In the genomic region with DNA sequence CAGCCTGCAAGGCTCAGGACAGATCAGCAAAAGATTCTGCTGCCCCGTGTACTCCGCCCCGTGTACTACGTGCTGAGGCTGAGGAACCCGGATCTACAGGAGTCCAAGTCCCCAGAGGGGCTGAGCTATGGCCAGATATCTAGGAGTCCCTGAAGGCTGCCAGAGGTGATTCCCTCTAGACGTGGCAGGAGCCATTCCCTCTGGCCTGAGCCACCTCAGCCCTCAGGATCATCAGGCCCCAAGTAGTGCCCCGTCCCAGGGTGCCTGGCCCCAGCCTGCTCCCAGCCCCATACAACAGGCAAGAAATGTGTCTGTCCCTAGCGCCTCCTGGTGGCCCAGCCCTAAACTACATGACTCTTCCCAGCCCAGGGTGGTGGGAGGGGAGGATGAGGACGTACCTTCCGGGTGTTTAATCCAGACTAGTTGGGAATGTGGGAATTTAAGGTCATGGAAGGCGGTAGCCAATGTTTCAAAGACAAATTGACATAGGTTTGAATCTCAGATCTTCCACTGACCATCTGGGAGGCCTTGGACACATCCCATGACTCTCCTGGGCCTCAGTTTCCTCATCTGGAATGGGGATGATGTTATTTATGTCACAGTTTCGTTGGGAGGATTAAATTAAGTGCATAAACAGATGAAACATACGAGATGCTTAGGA, we compare ENCODE assay signal across 7 cellular contexts. TPM values are rescaled to one million over a fixed set of nuclear protein-coding genes. Genes with fewer than 3 reads are reported as not detected.
DNase-seq lines count a peak whose midpoint lies in the region; TF ChIP-seq lines count a peak whose summit lies in the region.

No MANE protein-coding gene starts in this region.

- in situ Hi-C loops in GM13976 (cut with MboI; ENCODE audit: low sequenced_read_pairs, unreplicated experiment): loop anchor here (5.0 to 25.0 kb wide), 3 partner anchors 114 to 498 kb away; no protein-coding TSS in a partner anchor

- H3K9me3 ChIP-seq in osteoblast (ENCODE audit: low read depth, low read length): no peaks in the 10 kb centered on the region

- H3K27me3 ChIP-seq in osteoblast (ENCODE audit: insufficient read depth, low read length): no peaks in the 10 kb centered on the region

- H3K4me1 ChIP-seq in osteoblast (ENCODE audit: insufficient read depth, low read length): peaks cover 9% of the 10 kb centered on the region

- no peaks in the 10 kb centered on the region for H3K79me2 ChIP-seq in osteoblast (ENCODE audit: insufficient read depth, low read length)

- peak overlapping the region; percentile 34 for H3K4me2 ChIP-seq in osteoblast (ENCODE audit: insufficient read depth, low read length)

- TF ChIP-seq CTCF in GM13976 (IDR thresholded peaks at IDR 0.05; ENCODE audit: borderline replicate concordance, control extremely low read depth, extremely low read depth, insufficient read depth, missing control alignments) (peak; percentile 88), foreskin fibroblast (IDR thresholded peaks at IDR 0.05; ENCODE audit: low read depth, low read length) (peak; percentile 88), osteoblast (IDR thresholded peaks at IDR 0.05; ENCODE audit: extremely low read depth, low read depth, low read length) (peak; percentile 94)

- TF ChIP-seq RAD21 in Ishikawa (IDR thresholded peaks at IDR 0.05; ENCODE audit: low read depth): peak; percentile 96

- H3K36me3 ChIP-seq in osteoblast (ENCODE audit: insufficient read depth, low read length): no peaks in the 10 kb centered on the region

- no peak overlapping the region for H3K27ac ChIP-seq in osteoblast (ENCODE audit: low read depth, low read length)

- no peak for TF ChIP-seq EP300 in Ishikawa (IDR thresholded peaks at IDR 0.05; ENCODE audit: borderline replicate concordance)

- peak; percentile 82 for DNase-seq in GM13976 (ENCODE audit: low spot score)
- peak; percentile 73 for DNase-seq in RPMI8226
- peak; percentile 65 to 73 for DNase-seq in activated T-helper 1 cell treated with anti-CD3 and anti-CD28 coated beads, Interleukin-2, amount 50 U/mL, for 16 hours (ENCODE audit: low read depth in 1 of 2, low spot score in 1 of 2)
- DNase-seq in foreskin fibroblast: peak; percentile 75 to 91
- DNase-seq in osteoblast (ENCODE audit: insufficient read length, low spot score, missing footprints): peak; percentile 99
- DNase-seq in superior temporal gyrus (ENCODE audit: extremely low spot score): peak; percentile 83

- H2AFZ ChIP-seq in osteoblast (ENCODE audit: low read length): peak overlapping the region; percentile 78

- no peaks in the 10 kb centered on the region for H4K20me1 ChIP-seq in osteoblast (ENCODE audit: insufficient read depth, low read length)

- H3K4me3 ChIP-seq in foreskin fibroblast (ENCODE audit: low read depth in 1 of 2, low read length in 2 of 2) (no peak overlapping the region), osteoblast (ENCODE audit: insufficient read depth, low read length) (no peak overlapping the region)

TF ChIP-seq in Ishikawa, 13 proteins besides CTCF, POLR2A, EP300 and RAD21:
- TF ChIP-seq, protein P1, sequence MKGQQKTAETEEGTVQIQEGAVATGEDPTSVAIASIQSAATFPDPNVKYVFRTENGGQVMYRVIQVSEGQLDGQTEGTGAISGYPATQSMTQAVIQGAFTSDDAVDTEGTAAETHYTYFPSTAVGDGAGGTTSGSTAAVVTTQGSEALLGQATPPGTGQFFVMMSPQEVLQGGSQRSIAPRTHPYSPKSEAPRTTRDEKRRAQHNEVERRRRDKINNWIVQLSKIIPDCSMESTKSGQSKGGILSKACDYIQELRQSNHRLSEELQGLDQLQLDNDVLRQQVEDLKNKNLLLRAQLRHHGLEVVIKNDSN (IDR thresholded peaks at IDR 0.05): no peak
- TF ChIP-seq ZBTB7A (IDR thresholded peaks at IDR 0.05; ENCODE audit: low read depth): no peak
TF ChIP-seq in Ishikawa: peak in this region for 0.

RNA-seq across cellular contexts. Expression of a gene that starts 49.4 kb away (rescaled TPM):
- 27.4 and 28.6 TPM in 2 replicates for total RNA-seq in osteoblast
